In genomic region chr11:68655406-68655805, GRCh38 we compare ENCODE assay signal across 23 cellular contexts. TPM values are rescaled to one million over a fixed set of nuclear protein-coding genes. Genes with fewer than 3 reads are reported as not detected.
A peak's percentile ranks its signal among the peaks of the same experiment; 100 is the strongest.
DNase-seq lines count a peak whose midpoint lies in the region; ATAC-seq lines count a peak whose summit lies in the region.
"Had no signal": no experiment of that assay in that cellular context is flagged by ENCODE, and none has a peak within 500 bp of the region (broad histone marks: within the 10 kb centered on the region; RNA-seq: fewer than 3 reads in every experiment).

No MANE protein-coding gene starts in this region.

- ATAC-seq in Right ventricle myocardium superior (ENCODE audit: poor library complexity) (no peak), left cardiac atrium (no peak)
- ATAC-seq: A549, GM12878, GM23338, HCT116 had no signal

- intact Hi-C loops in Right ventricle myocardium superior (cut with DNase I), result no loop called here
- intact Hi-C loops in left cardiac atrium (cut with DNase I), result no loop called here
- intact Hi-C loops in posterior vena cava (cut with DNase I), result loop anchor here in 1 of 2 donors (5.0 kb wide), 1 partner anchor 1608 kb away; no protein-coding TSS in a partner anchor

- peak; percentile 33 for DNase-seq in Right ventricle myocardium superior
- DNase-seq in left cardiac atrium, result no peak
- DNase-seq in astrocyte of the hippocampus (ENCODE audit: low read depth, low spot score), result peak; percentile 31
- peak; percentile 68 for DNase-seq in mesenteric fat pad (ENCODE audit: low spot score)
- DNase-seq in posterior vena cava (ENCODE audit: low spot score), result peak; percentile 48
- no peak for DNase-seq in NCI-H2196 (lab: John Stamatoyannopoulos, UW; ENCODE audit: unreplicated experiment)
- no peak for DNase-seq in NCI-H2107 (lab: John Stamatoyannopoulos, UW)
- DNase-seq: 8988T; ACHN; AML-193; BE2C; CD4-positive, alpha-beta T cell; CD8-positive, alpha-beta memory T cell; DMS 273 treated with DMSO at 0.1 percent for 48 hours; DMS79; EL; GDM1; H9 had no signal

RNA-seq across cellular contexts. Expression of gene GAL, which starts 28.9 kb away (rescaled TPM):
- total RNA-seq in Right ventricle myocardium superior (not detected), left cardiac atrium (under 1 TPM in 1 of 2 donors, not detected in 1; 0.31 TPM), mesenteric fat pad (1.4 TPM), posterior vena cava (under 1 TPM in 1 of 2 donors, not detected in 1; 0.52 TPM)
- total RNA-seq: CD4-positive, alpha-beta T cell; GM12878; H4 had no signal

Comparison
In these comparisons a context has a peak if more than half of its experiments do, and no peak if none do; other contexts are left out.
1. DNase-seq: peak in Right ventricle myocardium superior (single experiment), astrocyte of the hippocampus (single experiment), mesenteric fat pad (single experiment) and posterior vena cava (single experiment); none in left cardiac atrium (single experiment), NCI-H2196 (single experiment) and NCI-H2107 (single experiment).